In the genomic region with DNA sequence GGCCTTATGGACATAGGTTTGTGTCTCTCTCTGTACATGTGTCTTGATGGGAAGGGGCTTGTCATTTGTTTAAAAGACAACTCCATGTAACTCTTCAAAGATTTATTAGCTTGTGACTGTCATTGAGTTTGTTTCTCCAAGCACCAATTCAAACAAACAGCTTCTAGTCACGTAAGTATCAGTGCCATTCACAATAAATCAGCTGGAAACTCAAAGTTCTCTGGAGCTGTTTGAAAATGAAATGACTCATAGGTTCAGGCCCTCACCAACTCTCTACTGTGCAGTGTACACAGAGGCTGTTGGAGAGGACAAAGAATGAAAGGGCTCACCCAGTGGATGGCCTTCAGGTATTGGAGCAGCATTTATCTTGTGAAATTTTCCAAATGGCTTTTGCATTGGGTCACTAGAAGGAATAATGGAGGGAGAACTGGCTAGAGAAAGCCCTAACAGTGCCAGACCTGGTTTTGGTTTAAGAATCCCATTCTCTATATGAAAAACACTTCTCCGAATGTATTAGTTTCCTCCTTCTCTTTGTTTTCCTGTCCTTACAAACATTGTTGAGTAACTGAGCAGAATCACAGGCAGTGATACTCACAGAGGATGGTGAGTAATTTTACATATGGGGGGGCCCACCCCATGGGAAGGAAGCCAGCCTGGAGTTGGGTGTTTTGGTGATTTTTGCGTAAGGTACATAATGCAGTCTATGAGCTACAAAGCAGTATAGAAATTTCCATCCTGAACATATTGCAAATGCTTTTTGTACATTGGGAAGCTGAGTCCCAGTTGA, we compare ENCODE assay signal across 16 cellular contexts.
DNase-seq lines count a peak whose midpoint lies in the region; ATAC-seq, FAIRE-seq and TF ChIP-seq lines count a peak whose summit lies in the region.
"Had no signal": no experiment of that assay in that cellular context is flagged by ENCODE, and none has a peak within 500 bp of the region (broad histone marks: within the 10 kb centered on the region; RNA-seq: fewer than 3 reads in every experiment).

No MANE protein-coding gene starts in this region.

- in situ Hi-C loops in HepG2 (cut with HindIII; ENCODE audit: extremely low pct_ligation_motif_present, low pct_unique_long_range_greater_than_20kb), result no loop called here

- no peaks in the 10 kb centered on the region for H3K79me2 ChIP-seq in HepG2 (ENCODE audit: insufficient read depth, low read length)

- ATAC-seq in HepG2, result peak; percentile 91
- ATAC-seq in right lobe of liver, result no peak
- ATAC-seq in left lung, result peak; percentile 99
- peak; percentile 88 for ATAC-seq in upper lobe of right lung
- ATAC-seq in Right ventricle myocardium inferior, result no peak

- H3K4me1 ChIP-seq in HepG2 (ENCODE audit: insufficient read depth, low read length) (no peaks in the 10 kb centered on the region), right lobe of liver (no peaks in the 10 kb centered on the region), left lung (peaks cover 4 to 8% of the 10 kb centered on the region in 2 donors), upper lobe of right lung (no peaks in the 10 kb centered on the region)

- TF ChIP-seq POLR2A in HepG2 (IDR thresholded peaks at IDR 0.05; ENCODE audit: insufficient read depth in 1 of 2, low read depth in 2 of 2, low read length in 2 of 2), result no peak
- no peak for TF ChIP-seq POLR2A in right lobe of liver (IDR thresholded peaks at IDR 0.05)

- no peak overlapping the region for H2AFZ ChIP-seq in HepG2 (ENCODE audit: low read length)

- H3K36me3 ChIP-seq in HepG2 (replicated peaks in 1 of 2; ENCODE audit: control insufficient read depth in 1 of 2, insufficient read depth in 2 of 2, low read length in 2 of 2) (no peaks in the 10 kb centered on the region), right lobe of liver (no peaks in the 10 kb centered on the region), left lung (no peaks in the 10 kb centered on the region), upper lobe of right lung (no peaks in the 10 kb centered on the region)
- H3K36me3 ChIP-seq: WERI-Rb-1 had no signal

- CTCF ChIA-PET in HepG2 (lab: Yijun Ruan, JAX; ENCODE audit: low intra/inter-chr PET ratio, low total read pairs), result no interaction called here

- TF ChIP-seq CTCF in HepG2 (CRISPR knock-in tag; IDR thresholded peaks at IDR 0.05) (no peak), right lobe of liver (IDR thresholded peaks at IDR 0.05) (no peak), left lung (IDR thresholded peaks at IDR 0.05) (no peak), upper lobe of right lung (IDR thresholded peaks at IDR 0.05) (no peak)

- no TSS peak for BruUV-seq in HepG2 (replicated peaks; lab: Mats Ljungman, UMichigan)

- no peaks in the 10 kb centered on the region for H3K27me3 ChIP-seq in HepG2 (ENCODE audit: control insufficient read depth in 1 of 2, insufficient read depth in 2 of 2, low read length in 2 of 2)
- H3K27me3 ChIP-seq in right lobe of liver, result no peaks in the 10 kb centered on the region
- H3K27me3 ChIP-seq in left lung, result no peaks in the 10 kb centered on the region
- no peaks in the 10 kb centered on the region for H3K27me3 ChIP-seq in upper lobe of right lung

- no peak overlapping the region for H3K9ac ChIP-seq in HepG2 (ENCODE audit: insufficient read depth, low read depth, low read length)

- peak; percentile 50 for DNase-seq in HepG2 (ENCODE audit: low spot score)
- DNase-seq in right lobe of liver, result no peak
- peak; percentile 95 for DNase-seq in SHP77 treated with DMSO at 0.1 percent for 48 hours (lab: John Stamatoyannopoulos, UW)
- no peak for DNase-seq in left lung
- no peak for DNase-seq in upper lobe of right lung
- DNase-seq in Right ventricle myocardium inferior (ENCODE audit: missing footprints), result no peak
- DNase-seq in activated gamma-delta T cell (lab: John Stamatoyannopoulos, UW), result no peak
- no peak for DNase-seq in medulla oblongata (ENCODE audit: extremely low spot score)
- DNase-seq: activated effector memory CD4-positive, alpha-beta T cell treated with Interleukin-2 at 50 U/mL for 16 hours; CD4-positive, alpha-beta memory T cell; Karpas-422; NCI-H1436; NCI-H524; T-helper 1 cell; WERI-Rb-1 had no signal

- TF ChIP-seq EP300 in HepG2 (IDR thresholded peaks at IDR 0.05; ENCODE audit: low read depth in 2 of 2, low read length in 2 of 2), result no peak
- no peak for TF ChIP-seq EP300 in HepG2 (CRISPR knock-in tag; IDR thresholded peaks at IDR 0.05; ENCODE audit: borderline replicate concordance)

- TF ChIP-seq RAD21 in HepG2 (CRISPR knock-in tag; IDR thresholded peaks at IDR 0.05), result no peak

- intact Hi-C loops in HepG2 (cut with micrococcal nuclease; ENCODE audit: unreplicated experiment), result no loop called here
- intact Hi-C loops in right lobe of liver (cut with DNase I), result no loop called here
- intact Hi-C loops in left lung (cut with DNase I), result no loop called here
- intact Hi-C loops in upper lobe of right lung (cut with DNase I), result no loop called here
- intact Hi-C loops in Right ventricle myocardium inferior (cut with DNase I), result no loop called here

- H3K9me3 ChIP-seq in HepG2 (ENCODE audit: low read length), result peaks cover 82% of the 10 kb centered on the region
- no peaks in the 10 kb centered on the region for H3K9me3 ChIP-seq in right lobe of liver
- H3K9me3 ChIP-seq in left lung, result no peaks in the 10 kb centered on the region
- H3K9me3 ChIP-seq in upper lobe of right lung, result no peaks in the 10 kb centered on the region

- no peaks in the 10 kb centered on the region for H4K20me1 ChIP-seq in HepG2 (ENCODE audit: insufficient read depth, low read length)

- H3K27ac ChIP-seq in HepG2 (ENCODE audit: extremely low read length, insufficient read depth, low read length), result no peak overlapping the region
- H3K27ac ChIP-seq in right lobe of liver, result no peak overlapping the region
- H3K27ac ChIP-seq in left lung, result no peak overlapping the region
- H3K27ac ChIP-seq in upper lobe of right lung, result no peak overlapping the region
- H3K27ac ChIP-seq: WERI-Rb-1 had no signal

- no peak overlapping the region for H3K4me2 ChIP-seq in HepG2 (ENCODE audit: low read depth, low read length)

- POLR2A ChIA-PET in HepG2 (lab: Yijun Ruan, JAX), result no interaction called here

- H3K4me3 ChIP-seq in HepG2 (replicated peaks in 1 of 3; ENCODE audit: insufficient read depth in 1 of 3, low read depth in 2 of 3, low read length in 3 of 3) (no peak overlapping the region), right lobe of liver (no peak overlapping the region), left lung (no peak overlapping the region), upper lobe of right lung (no peak overlapping the region)

- WGBS in HepG2 (ENCODE audit: low lambda C conversion rate), result 23% methylated on average over 3 of the region's 3 CpGs
- WGBS in right lobe of liver (ENCODE audit: insufficient coverage, low coverage, low lambda C conversion rate, missing lambda C conversion rate), result 54% methylated on average over 3 of the region's 3 CpGs

- FAIRE-seq in HepG2 (lab: Jason Lieb, UNC), result no peak
- FAIRE-seq: endometrium had no signal

TF ChIP-seq in HepG2, 621 proteins besides CTCF, POLR2A, EP300 and RAD21 (continues in another document):
- TF ChIP-seq, protein P1, sequence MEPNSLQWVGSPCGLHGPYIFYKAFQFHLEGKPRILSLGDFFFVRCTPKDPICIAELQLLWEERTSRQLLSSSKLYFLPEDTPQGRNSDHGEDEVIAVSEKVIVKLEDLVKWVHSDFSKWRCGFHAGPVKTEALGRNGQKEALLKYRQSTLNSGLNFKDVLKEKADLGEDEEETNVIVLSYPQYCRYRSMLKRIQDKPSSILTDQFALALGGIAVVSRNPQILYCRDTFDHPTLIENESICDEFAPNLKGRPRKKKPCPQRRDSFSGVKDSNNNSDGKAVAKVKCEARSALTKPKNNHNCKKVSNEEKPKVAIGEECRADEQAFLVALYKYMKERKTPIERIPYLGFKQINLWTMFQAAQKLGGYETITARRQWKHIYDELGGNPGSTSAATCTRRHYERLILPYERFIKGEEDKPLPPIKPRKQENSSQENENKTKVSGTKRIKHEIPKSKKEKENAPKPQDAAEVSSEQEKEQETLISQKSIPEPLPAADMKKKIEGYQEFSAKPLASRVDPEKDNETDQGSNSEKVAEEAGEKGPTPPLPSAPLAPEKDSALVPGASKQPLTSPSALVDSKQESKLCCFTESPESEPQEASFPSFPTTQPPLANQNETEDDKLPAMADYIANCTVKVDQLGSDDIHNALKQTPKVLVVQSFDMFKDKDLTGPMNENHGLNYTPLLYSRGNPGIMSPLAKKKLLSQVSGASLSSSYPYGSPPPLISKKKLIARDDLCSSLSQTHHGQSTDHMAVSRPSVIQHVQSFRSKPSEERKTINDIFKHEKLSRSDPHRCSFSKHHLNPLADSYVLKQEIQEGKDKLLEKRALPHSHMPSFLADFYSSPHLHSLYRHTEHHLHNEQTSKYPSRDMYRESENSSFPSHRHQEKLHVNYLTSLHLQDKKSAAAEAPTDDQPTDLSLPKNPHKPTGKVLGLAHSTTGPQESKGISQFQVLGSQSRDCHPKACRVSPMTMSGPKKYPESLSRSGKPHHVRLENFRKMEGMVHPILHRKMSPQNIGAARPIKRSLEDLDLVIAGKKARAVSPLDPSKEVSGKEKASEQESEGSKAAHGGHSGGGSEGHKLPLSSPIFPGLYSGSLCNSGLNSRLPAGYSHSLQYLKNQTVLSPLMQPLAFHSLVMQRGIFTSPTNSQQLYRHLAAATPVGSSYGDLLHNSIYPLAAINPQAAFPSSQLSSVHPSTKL (CRISPR knock-in tag; IDR thresholded peaks at IDR 0.05), result 0 out of 2 replicates have a peak, but pooled peaks have one; percentile 12
- TF ChIP-seq MEF2D (CRISPR knock-in tag; IDR thresholded peaks at IDR 0.05), result no peak
- TF ChIP-seq ZNF83 (CRISPR knock-in tag; IDR thresholded peaks at IDR 0.05; ENCODE audit: borderline replicate concordance), result no peak
- TF ChIP-seq, protein P2, sequence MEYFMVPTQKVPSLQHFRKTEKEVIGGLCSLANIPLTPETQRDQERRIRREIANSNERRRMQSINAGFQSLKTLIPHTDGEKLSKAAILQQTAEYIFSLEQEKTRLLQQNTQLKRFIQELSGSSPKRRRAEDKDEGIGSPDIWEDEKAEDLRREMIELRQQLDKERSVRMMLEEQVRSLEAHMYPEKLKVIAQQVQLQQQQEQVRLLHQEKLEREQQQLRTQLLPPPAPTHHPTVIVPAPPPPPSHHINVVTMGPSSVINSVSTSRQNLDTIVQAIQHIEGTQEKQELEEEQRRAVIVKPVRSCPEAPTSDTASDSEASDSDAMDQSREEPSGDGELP (IDR thresholded peaks at IDR 0.05; ENCODE audit: borderline replicate concordance, low read depth), result peak; percentile 42; the same call in 1 of the 2 replicates
- TF ChIP-seq ZNF644 (CRISPR knock-in tag; IDR thresholded peaks at IDR 0.05; ENCODE audit: low read depth), result 0 out of 2 replicates have a peak, but pooled peaks have one; percentile 32

Comparison
In these comparisons a context has a peak if more than half of its experiments do, and no peak if none do; other contexts are left out.
1. ATAC-seq: peak in HepG2 (single experiment), left lung (single experiment) and upper lobe of right lung (single experiment); none in right lobe of liver (0 of 4) and Right ventricle myocardium inferior (single experiment).
2. DNase-seq: peak in HepG2 (single experiment) and SHP77 treated with DMSO at 0.1 percent for 48 hours (single experiment); none in right lobe of liver (0 of 3), left lung (0 of 2), upper lobe of right lung (single experiment), Right ventricle myocardium inferior (single experiment), activated gamma-delta T cell (single experiment) and medulla oblongata (single experiment).